In genomic region chr5:10654566-10654965, GRCh38 we compare ENCODE assay signal across 18 cellular contexts.
DNase-seq lines count a peak whose midpoint lies in the region; TF ChIP-seq lines count a peak whose summit lies in the region.
"Had no signal": no experiment of that assay in that cellular context is flagged by ENCODE, and none has a peak within 500 bp of the region (broad histone marks: within the 10 kb centered on the region; RNA-seq: fewer than 3 reads in every experiment).

No MANE protein-coding gene starts in this region.

- H3K36me3 Mint-ChIP-seq in activated T-cell treated with anti-CD3 and anti-CD28 coated beads, Interleukin-2, amount 50 U/mL, for 24 hours (ENCODE audit: low read depth) = no peaks in the 10 kb centered on the region
- H3K36me3 Mint-ChIP-seq in brain = peaks cover 4% of the 10 kb centered on the region
- peaks cover 11% of the 10 kb centered on the region for H3K36me3 Mint-ChIP-seq in MCF 10A (ENCODE audit: insufficient read depth, unreplicated experiment)
- H3K36me3 Mint-ChIP-seq: CD8-positive, alpha-beta memory T cell had no signal

- H3K27me3 Mint-ChIP-seq in activated T-cell treated with anti-CD3 and anti-CD28 coated beads, Interleukin-2, amount 50 U/mL, for 24 hours = no peaks in the 10 kb centered on the region
- H3K27me3 Mint-ChIP-seq in brain (no peaks in the 10 kb centered on the region), MCF 10A (ENCODE audit: insufficient read depth, unreplicated experiment) (no peaks in the 10 kb centered on the region)
- H3K27me3 Mint-ChIP-seq: CD8-positive, alpha-beta memory T cell had no signal

- intact Hi-C loops in posterior vena cava (cut with DNase I) (no loop called here), MCF 10A (cut with micrococcal nuclease) (no loop called here), breast epithelium (cut with DNase I; ENCODE audit: low total_unique reads) (no loop called here)

- in situ Hi-C loops in GM13977 (cut with MboI; ENCODE audit: low pct_unique_long_range_greater_than_20kb, low sequenced_read_pairs, unreplicated experiment) = no loop called here

- H3K27me3 ChIP-seq in breast epithelium = peaks cover 0 to 5% of the 10 kb centered on the region in 2 donors
- H3K27me3 ChIP-seq: MG63 had no signal

- no peaks in the 10 kb centered on the region for H3K4me1 ChIP-seq in breast epithelium

- H3K4me1 Mint-ChIP-seq in activated T-cell treated with anti-CD3 and anti-CD28 coated beads, Interleukin-2, amount 50 U/mL, for 24 hours (ENCODE audit: low read depth) = no peaks in the 10 kb centered on the region
- H3K4me1 Mint-ChIP-seq in brain (peaks cover 41% of the 10 kb centered on the region), MCF 10A (ENCODE audit: insufficient read depth, unreplicated experiment) (no peaks in the 10 kb centered on the region)
- H3K4me1 Mint-ChIP-seq: CD8-positive, alpha-beta memory T cell had no signal

- TF ChIP-seq POLR2A in breast epithelium (IDR thresholded peaks at IDR 0.05) = no peak

- H3K27ac ChIP-seq in breast epithelium = no peak overlapping the region

- H3K4me3 Mint-ChIP-seq in activated T-cell treated with anti-CD3 and anti-CD28 coated beads, Interleukin-2, amount 50 U/mL, for 24 hours = no peak overlapping the region
- no peak overlapping the region for H3K4me3 Mint-ChIP-seq in brain
- H3K4me3 Mint-ChIP-seq in MCF 10A (ENCODE audit: unreplicated experiment) = no peak overlapping the region
- H3K4me3 Mint-ChIP-seq: CD8-positive, alpha-beta memory T cell had no signal

- H3K9me3 ChIP-seq in breast epithelium = no peaks in the 10 kb centered on the region
- H3K9me3 ChIP-seq: MG63 had no signal

- TF ChIP-seq CTCF in brain (conservative IDR thresholded peaks at IDR 0.05) (no peak), MCF 10A (IDR thresholded peaks at IDR 0.05; ENCODE audit: unreplicated experiment) (no peak), GM13977 (IDR thresholded peaks at IDR 0.05; ENCODE audit: extremely low read depth, insufficient read depth, missing control alignments) (no peak), breast epithelium (IDR thresholded peaks at IDR 0.05) (no peak)

- BruUV-seq in MCF 10A (replicated peaks; lab: Mats Ljungman, UMichigan) = no TSS peak

- CTCF ChIA-PET in MCF 10A (lab: Yijun Ruan, JAX) = no interaction called here

- POLR2A ChIA-PET in MCF 10A (lab: Yijun Ruan, JAX) = no interaction called here

- H3K27ac Mint-ChIP-seq in activated T-cell treated with anti-CD3 and anti-CD28 coated beads, Interleukin-2, amount 50 U/mL, for 24 hours = no peak overlapping the region
- peak overlapping the region in 3 of 5 experiments; percentile 45 to 91 (median 62) for H3K27ac Mint-ChIP-seq in brain
- no peak overlapping the region for H3K27ac Mint-ChIP-seq in MCF 10A (ENCODE audit: low read depth, unreplicated experiment)

- H3K9me3 Mint-ChIP-seq in activated T-cell treated with anti-CD3 and anti-CD28 coated beads, Interleukin-2, amount 50 U/mL, for 24 hours = no peaks in the 10 kb centered on the region
- peaks cover 0 to 2% (median 0%) of the 10 kb centered on the region in 5 experiments for H3K9me3 Mint-ChIP-seq in brain
- H3K9me3 Mint-ChIP-seq in MCF 10A (ENCODE audit: unreplicated experiment) = no peaks in the 10 kb centered on the region
- H3K9me3 Mint-ChIP-seq: CD8-positive, alpha-beta memory T cell had no signal

- H3K4me3 ChIP-seq in breast epithelium = no peak overlapping the region
- H3K4me3 ChIP-seq: MG63 had no signal

- H3K36me3 ChIP-seq in breast epithelium = no peaks in the 10 kb centered on the region

- DNase-seq in activated T-cell treated with anti-CD3 and anti-CD28 coated beads, Interleukin-2, amount 50 U/mL, for 24 hours = peak; percentile 11
- no peak for DNase-seq in activated T-cell treated with anti-CD3 and anti-CD28 coated beads, Interleukin-2, amount 50 U/mL, for 48 hours
- DNase-seq in posterior vena cava (ENCODE audit: low spot score) (peak; percentile 49), MCF 10A (ENCODE audit: unreplicated experiment) (no peak), GM13977 (ENCODE audit: low spot score) (no peak), breast epithelium (ENCODE audit: low spot score in 2 of 2) (no peak)
- no peak for DNase-seq in stimulated activated CD4-positive, alpha-beta T cell treated with anti-CD3 and anti-CD28 coated beads, Interleukin-4, amount 100 ng/mL, for 1 hour
- DNase-seq: C1 segment of cervical spinal cord; Calu3; CD8-positive, alpha-beta memory T cell; Kasumi-1; MG63; NCI-H1436 treated with DMSO at 0.1 percent for 48 hours; NCI-H1930; NCI-H226; NCI-H774; NK-92 treated with Interleukin-12 subunit alpha and Interleukin-12 subunit beta, amount 100 ng/mL, for 24 hours had no signal

Comparison
In these comparisons a context has a peak if more than half of its experiments do, and no peak if none do; other contexts are left out.
1. DNase-seq: peak in activated T-cell treated with anti-CD3 and anti-CD28 coated beads, Interleukin-2, amount 50 U/mL, for 24 hours (single experiment) and posterior vena cava (single experiment); none in activated T-cell treated with anti-CD3 and anti-CD28 coated beads, Interleukin-2, amount 50 U/mL, for 48 hours (0 of 2), MCF 10A (single experiment), GM13977 (single experiment), stimulated activated CD4-positive, alpha-beta T cell treated with anti-CD3 and anti-CD28 coated beads, Interleukin-4, amount 100 ng/mL, for 1 hour (single experiment) and breast epithelium (0 of 2).
2. H3K27ac Mint-ChIP-seq: peak in brain (3 of 5); none in activated T-cell treated with anti-CD3 and anti-CD28 coated beads, Interleukin-2, amount 50 U/mL, for 24 hours (single experiment) and MCF 10A (single experiment).